Comparison of ENCODE assay signal across 1 cellular context in genomic region chr17:64406321-64407200, GRCh38.
TF ChIP-seq lines count a peak whose summit lies in the region.

No MANE protein-coding gene starts in this region.

TF ChIP-seq in HCT116, 20 proteins besides CTCF, POLR2A, EP300 and RAD21 (continued from another document):
- TF ChIP-seq REST (IDR thresholded peaks at IDR 0.05; ENCODE audit: low read depth) (no peak), SIN3A (IDR thresholded peaks at IDR 0.05; ENCODE audit: low read depth) (no peak), EZH2 (IDR thresholded peaks at IDR 0.05) (no peak), YY1 (IDR thresholded peaks at IDR 0.05; ENCODE audit: extremely low read depth, insufficient replicate concordance, low read depth, low read length) (no peak), ZNF274 (IDR thresholded peaks at IDR 0.05; ENCODE audit: low read depth, low read length) (no peak), MAX (IDR thresholded peaks at IDR 0.05) (no peak), POLR2AphosphoS5 (IDR thresholded peaks at IDR 0.05; ENCODE audit: low read depth, low read length) (no peak), TCF7L2 (IDR thresholded peaks at IDR 0.05; ENCODE audit: borderline replicate concordance, extremely low read depth, insufficient read depth, insufficient read length) (no peak), CBX3 (IDR thresholded peaks at IDR 0.05; ENCODE audit: low read depth) (no peak), SRF (IDR thresholded peaks at IDR 0.05; ENCODE audit: low read depth) (no peak), CEBPB (IDR thresholded peaks at IDR 0.05; ENCODE audit: low read depth) (no peak)
